In the genomic region with DNA sequence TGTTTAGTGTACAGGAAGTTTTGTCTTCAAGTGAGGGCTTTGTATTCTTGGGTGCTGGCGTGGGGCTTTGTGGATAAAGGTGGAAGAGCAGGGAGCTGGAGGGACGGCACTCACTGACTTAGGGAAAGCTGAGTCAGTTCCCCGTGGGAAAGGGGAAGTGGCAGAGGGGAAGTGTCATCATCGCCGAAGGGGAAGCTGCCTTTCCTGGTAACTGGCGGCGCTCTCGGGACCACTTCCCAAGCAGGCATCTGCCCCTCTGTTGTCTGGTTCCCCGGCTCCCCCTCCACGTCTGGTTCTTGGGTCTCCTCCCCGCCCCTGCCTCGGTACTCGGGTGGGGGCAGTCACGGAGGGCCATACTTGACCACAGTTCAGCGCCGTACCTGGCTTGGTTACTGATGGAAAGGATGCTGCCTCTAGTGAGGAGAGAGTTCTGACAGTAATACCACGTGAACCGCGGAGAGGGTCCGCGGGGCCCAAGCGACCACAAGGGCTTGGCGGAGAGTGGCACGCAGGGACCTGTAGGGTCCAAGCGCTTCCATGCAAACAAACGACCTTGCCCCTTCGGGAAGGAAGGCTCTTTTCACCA, we compare ENCODE assay signal across 8 cellular contexts. TPM values are rescaled to one million over a fixed set of nuclear protein-coding genes. Genes with fewer than 3 reads are reported as not detected.
DNase-seq lines count a peak whose midpoint lies in the region; ATAC-seq, FAIRE-seq and TF ChIP-seq lines count a peak whose summit lies in the region.

No MANE protein-coding gene starts in this region.

- TF ChIP-seq POLR2A in GM12892 (IDR thresholded peaks at IDR 0.05; ENCODE audit: low read depth, low read length) = peak; percentile 67

- DNase-seq in ACHN (peak; percentile 84), GM12892 (ENCODE audit: insufficient read length) (no peak), NCI-H2171 treated with DMSO at 0.1 percent for 48 hours (lab: John Stamatoyannopoulos, UW) (peak; percentile 51), globus pallidus (ENCODE audit: low spot score) (peak; percentile 67), non-pigmented ciliary epithelial cell (ENCODE audit: low read depth) (peak; percentile 71), NCI-H2107 (lab: John Stamatoyannopoulos, UW) (no peak)
- peak; percentile 60 for DNase-seq in activated naive CD4-positive, alpha-beta T cell treated with anti-CD3 and anti-CD28 coated beads, Interleukin-2, amount 50 U/mL, for 16 hours

- in situ Hi-C loops in ACHN (cut with HindIII; ENCODE audit: low pct_ligation_motif_present, low pct_unique_long_range_greater_than_20kb, low sequenced_read_pairs) = no loop called here

- FAIRE-seq in GM12892 (lab: Jason Lieb, UNC) = no peak

- ATAC-seq in GM19463 (IDR thresholded peaks at IDR 0.05; ENCODE audit: unreplicated experiment) = no peak

RNA-seq across cellular contexts. Expression of a gene that starts 9.0 kb away (rescaled TPM):
- 3.9 TPM for polyA plus RNA-seq in GM12892 (2012; ENCODE audit: missing spikeins)

RNA-seq across cellular contexts. Expression of a gene that starts 11.8 kb away (rescaled TPM):
- 0.76 TPM for polyA plus RNA-seq in GM12892 (2012; ENCODE audit: missing spikeins)

RNA-seq across cellular contexts. Expression of a gene that starts 14.3 kb away (rescaled TPM):
- 76.3 TPM for polyA plus RNA-seq in GM12892 (2012; ENCODE audit: missing spikeins)

RNA-seq across cellular contexts. Expression of a gene that starts 14.8 kb away (rescaled TPM):
- polyA plus RNA-seq in GM12892 (2012; ENCODE audit: missing spikeins) = 4.9 TPM

RNA-seq across cellular contexts. Expression of a gene that starts 45.5 kb away (rescaled TPM):
- polyA plus RNA-seq in GM12892 (2012; ENCODE audit: missing spikeins) = 34.9 TPM

Comparison
In these comparisons a context has a peak if more than half of its experiments do, and no peak if none do; other contexts are left out.
1. DNase-seq: peak in ACHN (single experiment), NCI-H2171 treated with DMSO at 0.1 percent for 48 hours (single experiment), activated naive CD4-positive, alpha-beta T cell treated with anti-CD3 and anti-CD28 coated beads, Interleukin-2, amount 50 U/mL, for 16 hours (single experiment), globus pallidus (single experiment) and non-pigmented ciliary epithelial cell (single experiment); none in GM12892 (single experiment) and NCI-H2107 (single experiment).